ENCODE assay signal across 1 cellular context in genomic region chr9:107733530-107733907, GRCh38.
TF ChIP-seq lines count a peak whose summit lies in the region.

No MANE protein-coding gene starts in this region.

TF ChIP-seq in WTC11, 78 proteins besides CTCF, POLR2A, EP300 and RAD21 (continued from another document):
- TF ChIP-seq, protein P1, sequence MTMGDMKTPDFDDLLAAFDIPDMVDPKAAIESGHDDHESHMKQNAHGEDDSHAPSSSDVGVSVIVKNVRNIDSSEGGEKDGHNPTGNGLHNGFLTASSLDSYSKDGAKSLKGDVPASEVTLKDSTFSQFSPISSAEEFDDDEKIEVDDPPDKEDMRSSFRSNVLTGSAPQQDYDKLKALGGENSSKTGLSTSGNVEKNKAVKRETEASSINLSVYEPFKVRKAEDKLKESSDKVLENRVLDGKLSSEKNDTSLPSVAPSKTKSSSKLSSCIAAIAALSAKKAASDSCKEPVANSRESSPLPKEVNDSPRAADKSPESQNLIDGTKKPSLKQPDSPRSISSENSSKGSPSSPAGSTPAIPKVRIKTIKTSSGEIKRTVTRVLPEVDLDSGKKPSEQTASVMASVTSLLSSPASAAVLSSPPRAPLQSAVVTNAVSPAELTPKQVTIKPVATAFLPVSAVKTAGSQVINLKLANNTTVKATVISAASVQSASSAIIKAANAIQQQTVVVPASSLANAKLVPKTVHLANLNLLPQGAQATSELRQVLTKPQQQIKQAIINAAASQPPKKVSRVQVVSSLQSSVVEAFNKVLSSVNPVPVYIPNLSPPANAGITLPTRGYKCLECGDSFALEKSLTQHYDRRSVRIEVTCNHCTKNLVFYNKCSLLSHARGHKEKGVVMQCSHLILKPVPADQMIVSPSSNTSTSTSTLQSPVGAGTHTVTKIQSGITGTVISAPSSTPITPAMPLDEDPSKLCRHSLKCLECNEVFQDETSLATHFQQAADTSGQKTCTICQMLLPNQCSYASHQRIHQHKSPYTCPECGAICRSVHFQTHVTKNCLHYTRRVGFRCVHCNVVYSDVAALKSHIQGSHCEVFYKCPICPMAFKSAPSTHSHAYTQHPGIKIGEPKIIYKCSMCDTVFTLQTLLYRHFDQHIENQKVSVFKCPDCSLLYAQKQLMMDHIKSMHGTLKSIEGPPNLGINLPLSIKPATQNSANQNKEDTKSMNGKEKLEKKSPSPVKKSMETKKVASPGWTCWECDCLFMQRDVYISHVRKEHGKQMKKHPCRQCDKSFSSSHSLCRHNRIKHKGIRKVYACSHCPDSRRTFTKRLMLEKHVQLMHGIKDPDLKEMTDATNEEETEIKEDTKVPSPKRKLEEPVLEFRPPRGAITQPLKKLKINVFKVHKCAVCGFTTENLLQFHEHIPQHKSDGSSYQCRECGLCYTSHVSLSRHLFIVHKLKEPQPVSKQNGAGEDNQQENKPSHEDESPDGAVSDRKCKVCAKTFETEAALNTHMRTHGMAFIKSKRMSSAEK (CRISPR knock-in tag; IDR thresholded peaks at IDR 0.05; ENCODE audit: borderline replicate concordance): no peak
- TF ChIP-seq GTF2I (CRISPR knock-in tag; conservative IDR thresholded peaks at IDR 0.05) (no peak), ZBTB21 (CRISPR knock-in tag; IDR thresholded peaks at IDR 0.05; ENCODE audit: borderline replicate concordance) (no peak), FOXJ3 (CRISPR knock-in tag; IDR thresholded peaks at IDR 0.05; ENCODE audit: borderline replicate concordance) (no peak), ATF1 (CRISPR knock-in tag; IDR thresholded peaks at IDR 0.05) (no peak), IRF2 (CRISPR knock-in tag; IDR thresholded peaks at IDR 0.05; ENCODE audit: borderline replicate concordance, low read depth) (no peak), NR2C2 (CRISPR knock-in tag; IDR thresholded peaks at IDR 0.05) (no peak), MYBL2 (CRISPR knock-in tag; IDR thresholded peaks at IDR 0.05) (no peak)
- TF ChIP-seq, protein P2, sequence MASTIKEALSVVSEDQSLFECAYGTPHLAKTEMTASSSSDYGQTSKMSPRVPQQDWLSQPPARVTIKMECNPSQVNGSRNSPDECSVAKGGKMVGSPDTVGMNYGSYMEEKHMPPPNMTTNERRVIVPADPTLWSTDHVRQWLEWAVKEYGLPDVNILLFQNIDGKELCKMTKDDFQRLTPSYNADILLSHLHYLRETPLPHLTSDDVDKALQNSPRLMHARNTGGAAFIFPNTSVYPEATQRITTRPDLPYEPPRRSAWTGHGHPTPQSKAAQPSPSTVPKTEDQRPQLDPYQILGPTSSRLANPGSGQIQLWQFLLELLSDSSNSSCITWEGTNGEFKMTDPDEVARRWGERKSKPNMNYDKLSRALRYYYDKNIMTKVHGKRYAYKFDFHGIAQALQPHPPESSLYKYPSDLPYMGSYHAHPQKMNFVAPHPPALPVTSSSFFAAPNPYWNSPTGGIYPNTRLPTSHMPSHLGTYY (CRISPR knock-in tag; IDR thresholded peaks at IDR 0.05): no peak
